In genomic region chr18:42773870-42774269, GRCh38 we compare ENCODE assay signal across 28 cellular contexts.
DNase-seq lines count a peak whose midpoint lies in the region; ATAC-seq, FAIRE-seq and TF ChIP-seq lines count a peak whose summit lies in the region.
"Had no signal": no experiment of that assay in that cellular context is flagged by ENCODE, and none has a peak within 500 bp of the region (broad histone marks: within the 10 kb centered on the region; RNA-seq: fewer than 3 reads in every experiment).

No MANE protein-coding gene starts in this region.

- no peaks in the 10 kb centered on the region for H3K4me1 Mint-ChIP-seq in astrocyte (ENCODE audit: low read depth, unreplicated experiment)
- peaks cover 32% of the 10 kb centered on the region for H3K4me1 Mint-ChIP-seq in endodermal cell
- H3K4me1 Mint-ChIP-seq in nephron progenitor cell, result peaks cover 9% of the 10 kb centered on the region
- H3K4me1 Mint-ChIP-seq: CD14-positive monocyte; CD8-positive, alpha-beta memory T cell; IgD-negative memory B cell had no signal

- H3K9ac ChIP-seq in astrocyte (ENCODE audit: low read length) (no peak overlapping the region), endodermal cell (ENCODE audit: extremely low read depth, low read length, poor library complexity, severe bottlenecking) (no peak overlapping the region), kidney (ENCODE audit: low read length in 2 of 2) (no peak overlapping the region), SK-N-SH (no peak overlapping the region)
- H3K9ac ChIP-seq: GM23248 had no signal

- H4K20me1 ChIP-seq in astrocyte (ENCODE audit: insufficient read depth, low read length) (no peaks in the 10 kb centered on the region), SK-N-SH (ENCODE audit: insufficient read depth) (no peaks in the 10 kb centered on the region)

- H3K4me1 ChIP-seq in astrocyte (ENCODE audit: insufficient read depth, low read length) (no peaks in the 10 kb centered on the region), endodermal cell (ENCODE audit: control insufficient read depth, insufficient read depth, low read length) (peaks cover 8% of the 10 kb centered on the region), kidney (ENCODE audit: control insufficient read depth in 1 of 2, insufficient read depth in 1 of 2, low read depth in 1 of 2, low read length in 2 of 2) (no peaks in the 10 kb centered on the region), SK-N-SH (ENCODE audit: control insufficient read depth in 1 of 2, insufficient read depth in 2 of 2, low read depth in 1 of 2, low read length in 1 of 2) (peaks cover 0 to 3% of the 10 kb centered on the region in 2 experiments; a peak in 1 of 4 replicates), prostate gland (replicated peaks) (no peaks in the 10 kb centered on the region)
- H3K4me1 ChIP-seq: BE2C, HAP-1 had no signal

- TF ChIP-seq CTCF in astrocyte (IDR thresholded peaks at IDR 0.05; ENCODE audit: insufficient read depth, low read depth, low read length) (no peak), endodermal cell (conservative IDR thresholded peaks at IDR 0.05) (no peak), nephron progenitor cell (IDR thresholded peaks at IDR 0.05) (no peak), kidney (IDR thresholded peaks at IDR 0.05; ENCODE audit: borderline replicate concordance, extremely low read depth, insufficient read depth) (no peak), SK-N-SH (IDR thresholded peaks at IDR 0.05) (no peak), prostate gland (IDR thresholded peaks at IDR 0.05) (no peak)

- CTCF ChIA-PET in SK-N-SH (lab: Yijun Ruan, JAX), result no interaction called here

- H3K9me3 Mint-ChIP-seq in astrocyte (ENCODE audit: unreplicated experiment), result no peaks in the 10 kb centered on the region
- H3K9me3 Mint-ChIP-seq in endodermal cell, result peaks cover under 1% of the 10 kb centered on the region
- no peaks in the 10 kb centered on the region for H3K9me3 Mint-ChIP-seq in nephron progenitor cell

- H3K4me2 ChIP-seq in astrocyte (ENCODE audit: low read length), result no peak overlapping the region
- H3K4me2 ChIP-seq in SK-N-SH, result no peak overlapping the region

- H2AFZ ChIP-seq in astrocyte (ENCODE audit: low read depth, low read length) (no peak overlapping the region), SK-N-SH (ENCODE audit: low read depth) (no peak overlapping the region)
- H2AFZ ChIP-seq: GM23248 had no signal

- 0 to 17% methylated on average over 1 of the region's 1 CpG for WGBS in endodermal cell (ENCODE audit: insufficient coverage in 1 of 2, insufficient read length in 1 of 2), 2 experiments
- whole genome bisulfite sequencing in SK-N-SH (ENCODE audit: low lambda C conversion rate), result 82% methylated on average over 1 of the region's 1 CpG
- 23% methylated on average over 1 of the region's 1 CpG for WGBS in prostate gland

- H3K27ac Mint-ChIP-seq in astrocyte (ENCODE audit: unreplicated experiment), result no peak overlapping the region
- no peak overlapping the region for H3K27ac Mint-ChIP-seq in endodermal cell
- H3K27ac Mint-ChIP-seq in nephron progenitor cell, result peak overlapping the region; percentile 83
- H3K27ac Mint-ChIP-seq: CD14-positive monocyte; CD8-positive, alpha-beta memory T cell; HFFc6; IgD-negative memory B cell had no signal

- H3K27me3 ChIP-seq in astrocyte (ENCODE audit: insufficient read depth, low read length) (no peaks in the 10 kb centered on the region), endodermal cell (ENCODE audit: control insufficient read depth, insufficient read depth, low read length, poor library complexity, severe bottlenecking) (no peaks in the 10 kb centered on the region), SK-N-SH (ENCODE audit: insufficient read depth) (no peaks in the 10 kb centered on the region), prostate gland (replicated peaks; ENCODE audit: insufficient read depth) (no peaks in the 10 kb centered on the region)
- H3K27me3 ChIP-seq: BE2C had no signal

- intact Hi-C loops in kidney (cut with DNase I), result no loop called here
- intact Hi-C loops in prostate gland (cut with DNase I), result no loop called here

- H3K27me3 Mint-ChIP-seq in astrocyte (ENCODE audit: low read depth, unreplicated experiment) (no peaks in the 10 kb centered on the region), endodermal cell (ENCODE audit: insufficient read depth) (peaks cover 3% of the 10 kb centered on the region), nephron progenitor cell (ENCODE audit: low read depth, poor library complexity) (no peaks in the 10 kb centered on the region)
- H3K27me3 Mint-ChIP-seq: CD8-positive, alpha-beta memory T cell; IgD-negative memory B cell had no signal

- POLR2A ChIA-PET in SK-N-SH (lab: Yijun Ruan, JAX), result no interaction called here

- TF ChIP-seq EP300 in SK-N-SH (IDR thresholded peaks at IDR 0.05; ENCODE audit: borderline replicate concordance in 1 of 2, low read depth in 1 of 2, low read length in 1 of 2), result no peak

- H3K79me2 ChIP-seq in astrocyte (ENCODE audit: insufficient read depth, low read length) (no peaks in the 10 kb centered on the region), SK-N-SH (ENCODE audit: insufficient read depth) (no peaks in the 10 kb centered on the region)

- H3K9me3 ChIP-seq in astrocyte (ENCODE audit: insufficient read depth, low read depth, low read length) (no peaks in the 10 kb centered on the region), endodermal cell (ENCODE audit: control insufficient read depth, low read length) (peaks cover 3% of the 10 kb centered on the region), kidney (ENCODE audit: control insufficient read depth in 1 of 2, low read length in 2 of 2) (no peaks in the 10 kb centered on the region), SK-N-SH (no peaks in the 10 kb centered on the region), prostate gland (no peaks in the 10 kb centered on the region)
- H3K9me3 ChIP-seq: BE2C, HAP-1 had no signal

- H3K4me3 ChIP-seq in astrocyte (ENCODE audit: insufficient read depth, low read depth, low read length), result no peak overlapping the region
- peak overlapping the region; percentile 57 for H3K4me3 ChIP-seq in endodermal cell (ENCODE audit: low read length)
- H3K4me3 ChIP-seq in kidney (ENCODE audit: low read length in 2 of 2), result no peak overlapping the region
- H3K4me3 ChIP-seq in SK-N-SH (ENCODE audit: low read depth in 2 of 2, low read length in 1 of 2), result no peak overlapping the region
- no peak overlapping the region for H3K4me3 ChIP-seq in prostate gland
- H3K4me3 ChIP-seq: GM23248, HAP-1 had no signal

- H3K36me3 ChIP-seq in astrocyte (ENCODE audit: insufficient read depth, low read length) (no peaks in the 10 kb centered on the region), endodermal cell (ENCODE audit: control insufficient read depth, insufficient read depth, low read length) (no peaks in the 10 kb centered on the region), kidney (ENCODE audit: control insufficient read depth in 1 of 2, insufficient read depth in 2 of 2, low read length in 2 of 2) (no peaks in the 10 kb centered on the region), SK-N-SH (replicated peaks in 1 of 2; ENCODE audit: control insufficient read depth in 1 of 2, insufficient read depth in 2 of 2, low read length in 1 of 2) (no peaks in the 10 kb centered on the region), prostate gland (no peaks in the 10 kb centered on the region)
- H3K36me3 ChIP-seq: BE2C, HAP-1 had no signal

- DNase-seq in A172 (ENCODE audit: low spot score) (peak; percentile 43), astrocyte (ENCODE audit: low read depth) (peak; percentile 61), endodermal cell (no peak), nephron progenitor cell (no peak), kidney (no peak), SK-N-SH (no peak), prostate gland (ENCODE audit: low spot score) (no peak)
- DNase-seq: ACHN; BE2C; CD8-positive, alpha-beta memory T cell; DMS153; DND-41; GM23248; HFFc6; NCI-H1092 treated with DMSO at 0.1 percent for 48 hours; NCI-H1436 treated with DMSO at 0.1 percent for 48 hours; NCI-H187 treated with DMSO at 0.1 percent for 48 hours; NCI-H2171 treated with DMSO at 0.1 percent for 48 hours; NCI-H524; NCI-H774 had no signal

- no peak for FAIRE-seq in astrocyte (lab: Jason Lieb, UNC)
- no peak for FAIRE-seq in kidney (lab: Jason Lieb, UNC)
- FAIRE-seq: GM18507, RCC 7860 had no signal

- no peaks in the 10 kb centered on the region for H3K36me3 Mint-ChIP-seq in astrocyte (ENCODE audit: low read depth, unreplicated experiment)
- H3K36me3 Mint-ChIP-seq in endodermal cell (ENCODE audit: low read depth), result no peaks in the 10 kb centered on the region
- no peaks in the 10 kb centered on the region for H3K36me3 Mint-ChIP-seq in nephron progenitor cell (ENCODE audit: low read depth)
- H3K36me3 Mint-ChIP-seq: CD14-positive monocyte; CD8-positive, alpha-beta memory T cell; IgD-negative memory B cell had no signal

- H3K27ac ChIP-seq in astrocyte (ENCODE audit: low read depth, low read length) (no peak overlapping the region), endodermal cell (ENCODE audit: low read depth, low read length) (no peak overlapping the region), kidney (ENCODE audit: low read depth in 2 of 2, low read length in 2 of 2) (no peak overlapping the region), SK-N-SH (ENCODE audit: low read depth in 2 of 2, low read length in 1 of 2) (no peak overlapping the region), prostate gland (no peak overlapping the region)
- H3K27ac ChIP-seq: 22Rv1, GM23248 had no signal

- no peaks in the 10 kb centered on the region for H3K9me2 ChIP-seq in SK-N-SH

- no peak for TF ChIP-seq RAD21 in SK-N-SH (IDR thresholded peaks at IDR 0.05; ENCODE audit: low read length)

- ATAC-seq in GM18517 (IDR thresholded peaks at IDR 0.05; ENCODE audit: unreplicated experiment), result no peak
- ATAC-seq: SK-N-SH treated with all-trans-retinoic acid at 6 μM for 48 hours had no signal

- no peak for TF ChIP-seq POLR2A in prostate gland (IDR thresholded peaks at IDR 0.05)

- no peaks in the 10 kb centered on the region for H3F3A ChIP-seq in SK-N-SH (replicated peaks; ENCODE audit: insufficient read depth)

- H3K4me3 Mint-ChIP-seq in astrocyte (ENCODE audit: unreplicated experiment), result no peak overlapping the region
- H3K4me3 Mint-ChIP-seq in endodermal cell, result no peak overlapping the region
- no peak overlapping the region for H3K4me3 Mint-ChIP-seq in nephron progenitor cell
- H3K4me3 Mint-ChIP-seq: CD14-positive monocyte; CD8-positive, alpha-beta memory T cell; HFFc6; IgD-negative memory B cell had no signal

TF ChIP-seq in SK-N-SH, 30 proteins besides CTCF, POLR2A, EP300 and RAD21 (continues in another document):
- no peak for TF ChIP-seq EZH2phosphoT487 (IDR thresholded peaks at IDR 0.05; ENCODE audit: borderline replicate concordance, low read depth)
- no peak for TF ChIP-seq FOSL2 (IDR thresholded peaks at IDR 0.05; ENCODE audit: borderline replicate concordance, low read depth)
- no peak for TF ChIP-seq GABPA (IDR thresholded peaks at IDR 0.05; ENCODE audit: low read depth)
- TF ChIP-seq RXRA (IDR thresholded peaks at IDR 0.05; ENCODE audit: borderline replicate concordance, low read depth), result no peak
- TF ChIP-seq JUND (IDR thresholded peaks at IDR 0.05), result no peak
- TF ChIP-seq SIN3A (IDR thresholded peaks at IDR 0.05; ENCODE audit: borderline replicate concordance, low read depth, low read length), result no peak
- TF ChIP-seq ELF1 (IDR thresholded peaks at IDR 0.05), result no peak
- TF ChIP-seq TCF12 (IDR thresholded peaks at IDR 0.05), result no peak

Comparison
In these comparisons a context has a peak if more than half of its experiments do, and no peak if none do; other contexts are left out.
1. DNase-seq: peak in A172 (single experiment) and astrocyte (single experiment); none in endodermal cell (single experiment), nephron progenitor cell (single experiment), kidney (single experiment), SK-N-SH (single experiment) and prostate gland (single experiment).